12 cellular contexts compared by ENCODE assay signal in genomic region chr1:115729765-115730164, GRCh38. TPM values are rescaled to one million over a fixed set of nuclear protein-coding genes. Genes with fewer than 3 reads are reported as not detected.
DNase-seq lines count a peak whose midpoint lies in the region; ATAC-seq, FAIRE-seq and TF ChIP-seq lines count a peak whose summit lies in the region.
"Had no signal": no experiment of that assay in that cellular context is flagged by ENCODE, and none has a peak within 500 bp of the region (broad histone marks: within the 10 kb centered on the region; RNA-seq: fewer than 3 reads in every experiment).

No MANE protein-coding gene starts in this region.

- no peak for DNase-seq in urothelium cell line (ENCODE audit: low spot score)
- DNase-seq in naive thymus-derived CD8-positive, alpha-beta T cell = no peak
- no peak for DNase-seq in body of pancreas
- no peak for DNase-seq in prostate gland (ENCODE audit: low spot score)
- DNase-seq: H7, midbrain, NCI-H526 treated with DMSO at 0.1 percent for 48 hours, right lobe of liver had no signal

- H3K36me3 ChIP-seq in body of pancreas (replicated peaks in 1 of 2; ENCODE audit: insufficient read depth in 1 of 2, low read depth in 2 of 2) (no peaks in the 10 kb centered on the region), prostate gland (no peaks in the 10 kb centered on the region)
- H3K36me3 ChIP-seq: right lobe of liver had no signal

- whole genome bisulfite sequencing in body of pancreas, 2 donors = 70 to 76% methylated on average over 3 of the region's 3 CpGs
- 56% methylated on average over 3 of the region's 3 CpGs for WGBS in prostate gland

- H3K4me3 ChIP-seq in body of pancreas (no peak overlapping the region), prostate gland (no peak overlapping the region)
- H3K4me3 ChIP-seq: right lobe of liver had no signal

- H3K27ac ChIP-seq in body of pancreas (no peak overlapping the region), prostate gland (no peak overlapping the region)
- H3K27ac ChIP-seq: right lobe of liver had no signal

- no peak for TF ChIP-seq CTCF in body of pancreas (IDR thresholded peaks at IDR 0.05)
- no peak for TF ChIP-seq CTCF in prostate gland (IDR thresholded peaks at IDR 0.05)

- no peak for TF ChIP-seq POLR2A in body of pancreas (IDR thresholded peaks at IDR 0.05)
- TF ChIP-seq POLR2A in prostate gland (IDR thresholded peaks at IDR 0.05) = no peak

- FAIRE-seq in urothelium cell line (lab: Jason Lieb, UNC) = peak; percentile 68

- POLR2A ChIA-PET in naive thymus-derived CD8-positive, alpha-beta T cell (lab: Charles Lee) = no interaction called here

- no peaks in the 10 kb centered on the region for H3K27me3 ChIP-seq in body of pancreas
- H3K27me3 ChIP-seq in prostate gland (replicated peaks; ENCODE audit: insufficient read depth) = no peaks in the 10 kb centered on the region
- H3K27me3 ChIP-seq: right lobe of liver had no signal

- no peaks in the 10 kb centered on the region for H3K36me3 Mint-ChIP-seq in naive thymus-derived CD8-positive, alpha-beta T cell

- no peaks in the 10 kb centered on the region for H3K4me1 ChIP-seq in body of pancreas
- no peaks in the 10 kb centered on the region for H3K4me1 ChIP-seq in prostate gland (replicated peaks)

- ATAC-seq in GM19025 (IDR thresholded peaks at IDR 0.05; ENCODE audit: low read depth, unreplicated experiment) (peak; percentile 57), GM21723 (IDR thresholded peaks at IDR 0.05; ENCODE audit: unreplicated experiment) (peak; percentile 99), HG03159 (IDR thresholded peaks at IDR 0.05; ENCODE audit: unreplicated experiment) (peak; percentile 97), body of pancreas (no peak)
- no peak for ATAC-seq in naive thymus-derived CD8-positive, alpha-beta T cell
- ATAC-seq: right lobe of liver had no signal

- peaks cover 0 to 22% (median 3%) of the 10 kb centered on the region in 5 donors for H3K27me3 Mint-ChIP-seq in naive thymus-derived CD8-positive, alpha-beta T cell

- no peaks in the 10 kb centered on the region for H3K9me3 Mint-ChIP-seq in naive thymus-derived CD8-positive, alpha-beta T cell

- intact Hi-C loops in body of pancreas (cut with DNase I) = no loop called here
- intact Hi-C loops in prostate gland (cut with DNase I) = no loop called here

- H3K4me3 Mint-ChIP-seq in naive thymus-derived CD8-positive, alpha-beta T cell = no peak overlapping the region

- H3K9me3 ChIP-seq in body of pancreas = no peaks in the 10 kb centered on the region
- no peaks in the 10 kb centered on the region for H3K9me3 ChIP-seq in prostate gland
- H3K9me3 ChIP-seq: right lobe of liver had no signal

- no peaks in the 10 kb centered on the region for H3K4me1 Mint-ChIP-seq in naive thymus-derived CD8-positive, alpha-beta T cell

- H3K27ac Mint-ChIP-seq in naive thymus-derived CD8-positive, alpha-beta T cell = no peak overlapping the region

RNA-seq across cellular contexts. Expression of gene CASQ2, which starts 38.7 kb away (rescaled TPM):
- total RNA-seq in naive thymus-derived CD8-positive, alpha-beta T cell = not detected
- polyA plus RNA-seq in naive thymus-derived CD8-positive, alpha-beta T cell = not detected
- under 1 TPM in 1 of 2 donors, not detected in 1; 0.26 TPM for total RNA-seq in body of pancreas
- 1 to 10 TPM; 6.4 to 6.6 TPM for total RNA-seq in prostate gland
- total RNA-seq: activated CD8-positive, alpha-beta memory T cell treated with anti-CD3 and anti-CD28 coated beads for 36 hours had no signal

Comparison
In these comparisons a context has a peak if more than half of its experiments do, and no peak if none do; other contexts are left out.
1. ATAC-seq: peak in GM19025 (single experiment), GM21723 (single experiment) and HG03159 (single experiment); none in naive thymus-derived CD8-positive, alpha-beta T cell (0 of 2) and body of pancreas (single experiment).
2. RNA of gene CASQ2, which starts 38.7 kb away (total RNA-seq): 6.4 to 6.6 TPM in prostate gland; 0.26 TPM in body of pancreas and not detected in naive thymus-derived CD8-positive, alpha-beta T cell; every median in the first group is over 4 times any median in the second.